10 cellular contexts compared by ENCODE assay signal in genomic region chr10:125155101-125155500, GRCh38. TPM values are rescaled to one million over a fixed set of nuclear protein-coding genes. Genes with fewer than 3 reads are reported as not detected.
DNase-seq lines count a peak whose midpoint lies in the region; ATAC-seq, FAIRE-seq and TF ChIP-seq lines count a peak whose summit lies in the region.
"Had no signal": no experiment of that assay in that cellular context is flagged by ENCODE, and none has a peak within 500 bp of the region (broad histone marks: within the 10 kb centered on the region; RNA-seq: fewer than 3 reads in every experiment).

No MANE protein-coding gene starts in this region.

- CTCF ChIA-PET in H1 (lab: Charles Lee; ENCODE audit: partially characterized antibody): interaction anchor here (0.5 to 2.3 kb wide), 6 partner anchors 23 to 367 kb away, joined by 3 to 9 read pairs (median 3); no protein-coding TSS in a partner anchor

- peak overlapping the region; percentile 19 for H4K91ac ChIP-seq in H1 (replicated peaks; ENCODE audit: insufficient read length, low read length)

- H3K9ac ChIP-seq in H1 (replicated peaks in 1 of 4; ENCODE audit: extremely low read depth in 1 of 4, low read depth in 3 of 4, low read length in 3 of 4): peak overlapping the region in 3 of 4 experiments; percentile 60 to 78 (median 65); a peak in 6 of 7 replicates

- H2BK20ac ChIP-seq in H1 (ENCODE audit: low read length): no peak overlapping the region

- ATAC-seq in GM21367 (IDR thresholded peaks at IDR 0.05; ENCODE audit: unreplicated experiment): no peak
- ATAC-seq: mucosa of descending colon had no signal

- no peak overlapping the region for H2BK120ac ChIP-seq in H1 (replicated peaks; ENCODE audit: low read depth, low read length)

- POLR2A ChIA-PET in H1 (lab: Charles Lee; ENCODE audit: partially characterized antibody): interaction anchor here (1.1 to 3.9 kb wide), 6 partner anchors 16 to 107 kb away, joined by 3 to 14 read pairs (median 3); no protein-coding TSS in a partner anchor

- H2BK5ac ChIP-seq in H1 (ENCODE audit: low read depth, low read length): peak overlapping the region; percentile 84

- DNase-seq in H1 (ENCODE audit: low read depth in 1 of 2, low spot score in 2 of 2) (no peak), thyroid gland (no peak), NCI-H2107 (lab: John Stamatoyannopoulos, UW) (no peak), germinal center (ENCODE audit: low spot score) (no peak), COLO668 (lab: John Stamatoyannopoulos, UW; ENCODE audit: unreplicated experiment) (no peak)

- peaks cover 60 to 95% of the 10 kb centered on the region in 2 experiments for H3K79me2 ChIP-seq in H1 (ENCODE audit: control insufficient read depth in 1 of 2, insufficient read depth in 2 of 2, low read length in 2 of 2)

- no peak overlapping the region for H3K56ac ChIP-seq in H1 (replicated peaks; ENCODE audit: insufficient read length, low read depth, low read length)

- no peaks in the 10 kb centered on the region for H3K9me3 ChIP-seq in H1 (ENCODE audit: insufficient read depth in 2 of 2, low read depth in 1 of 2, low read length in 1 of 2)
- no peaks in the 10 kb centered on the region for H3K9me3 ChIP-seq in mesodermal cell (ENCODE audit: control insufficient read depth, low read length)
- no peaks in the 10 kb centered on the region for H3K9me3 ChIP-seq in thyroid gland
- H3K9me3 ChIP-seq: mucosa of descending colon had no signal

- H3K4me3 ChIP-seq in H1 (ENCODE audit: extremely low read depth in 1 of 4, insufficient read depth in 2 of 4, low read depth in 3 of 4, low read length in 4 of 4) (peak overlapping the region; percentile 16 to 87 (median 36); a peak in 7 of 8 replicates), mesodermal cell (ENCODE audit: extremely low read depth, insufficient read depth, low read length, poor library complexity, severe bottlenecking) (no peak overlapping the region), thyroid gland (replicated peaks in 1 of 3) (no peak overlapping the region)
- H3K4me3 ChIP-seq: mucosa of descending colon had no signal

- no peak for FAIRE-seq in H1 (lab: Jason Lieb, UNC)
- FAIRE-seq: TTC549 had no signal

- H3K4me2 ChIP-seq in H1 (ENCODE audit: insufficient read depth in 1 of 2, low read depth in 2 of 2, low read length in 2 of 2): peak overlapping the region; percentile 79 to 84

- no peak overlapping the region; the same call in 1 of the 2 replicates for H2AK5ac ChIP-seq in H1 (ENCODE audit: low read depth, low read length)

- peaks cover 7% of the 10 kb centered on the region for H3K23me2 ChIP-seq in H1 (ENCODE audit: low read depth, low read length)

- intact Hi-C loops in thyroid gland (cut with DNase I): loop anchor here (10.0 kb wide), 1 partner anchor 70 kb away; no protein-coding TSS in a partner anchor

- peak overlapping the region; percentile 64; the same call in 1 of the 2 replicates for H3K18ac ChIP-seq in H1 (ENCODE audit: extremely low read depth, low read length)

- H2AFZ ChIP-seq in H1 (ENCODE audit: low read length): no peak overlapping the region

- peaks cover 21 to 39% (median 30%) of the 10 kb centered on the region in 4 experiments for H3K4me1 ChIP-seq in H1 (replicated peaks in 1 of 4; ENCODE audit: control insufficient read depth in 3 of 4, insufficient read depth in 4 of 4, low read length in 3 of 4)
- peaks cover 65% of the 10 kb centered on the region for H3K4me1 ChIP-seq in mesodermal cell (ENCODE audit: control insufficient read depth, insufficient read depth, low read length, poor library complexity, severe bottlenecking)
- peaks cover 72 to 79% of the 10 kb centered on the region in 2 donors for H3K4me1 ChIP-seq in thyroid gland

- WGBS in H1 (ENCODE audit: extremely low coverage in 1 of 2, insufficient coverage in 1 of 2, insufficient read length in 1 of 2, insufficient replicate concordance in 2 of 2, low coverage in 1 of 2, low lambda C conversion rate in 2 of 2, missing lambda C conversion rate in 1 of 2), 2 experiments: 10% methylated on average over 8 of the region's 8 CpGs; no CpG with 5 or more reads in 1 of the 2 experiments
- 16 to 24% methylated on average over 4 to 5 of the region's 8 CpGs for WGBS in mesodermal cell (ENCODE audit: insufficient coverage in 2 of 2), 2 experiments
- 16 to 23% methylated on average over 8 of the region's 8 CpGs for WGBS in thyroid gland, 2 donors

- TF ChIP-seq EP300 in Ishikawa (IDR thresholded peaks at IDR 0.05; ENCODE audit: borderline replicate concordance) (no peak), H1 (IDR thresholded peaks at IDR 0.05; ENCODE audit: borderline replicate concordance in 1 of 2, low read depth in 2 of 2, low read length in 2 of 2) (0 out of 3 replicates have a peak, but pooled peaks of 1 of the 2 experiments have one; percentile 8)

- peak overlapping the region; percentile 87 for H3K27ac ChIP-seq in H1 (ENCODE audit: low read depth, low read length)
- H3K27ac ChIP-seq in mesodermal cell (ENCODE audit: low read depth, low read length, severe bottlenecking): peak overlapping the region; percentile 73
- H3K27ac ChIP-seq in thyroid gland: peak overlapping the region; percentile 95 to 99 (median 98)

- peaks cover 4% of the 10 kb centered on the region for H3K79me1 ChIP-seq in H1 (ENCODE audit: low read depth, low read length)

- H4K8ac ChIP-seq in H1 (ENCODE audit: extremely low read depth, insufficient read depth, low read length): no peak overlapping the region

- no peaks in the 10 kb centered on the region for H3K27me3 ChIP-seq in H1 (replicated peaks in 1 of 4; ENCODE audit: control insufficient read depth in 3 of 4, extremely low read depth in 1 of 4, insufficient read depth in 3 of 4, low read length in 3 of 4)
- H3K27me3 ChIP-seq in thyroid gland: no peaks in the 10 kb centered on the region

- TF ChIP-seq POLR2A in H1 (IDR thresholded peaks at IDR 0.05; ENCODE audit: control extremely low read depth in 1 of 2, low read depth in 2 of 2, low read length in 2 of 2): peak in 1 of 2 experiments; percentile 78; a peak in 2 of 3 replicates
- no peak for TF ChIP-seq POLR2A in thyroid gland (IDR thresholded peaks at IDR 0.05)

- no peak overlapping the region for H3K14ac ChIP-seq in H1 (ENCODE audit: insufficient read length)

- H2BK12ac ChIP-seq in H1 (ENCODE audit: low read depth, low read length): peak overlapping the region; percentile 45; the same call in 1 of the 2 replicates

- no peak overlapping the region for H2BK15ac ChIP-seq in H1 (ENCODE audit: low read length)

- H4K5ac ChIP-seq in H1 (ENCODE audit: insufficient read length, low read depth, low read length): no peak overlapping the region

- H3K36me3 ChIP-seq in H1 (ENCODE audit: control insufficient read depth in 2 of 4, insufficient read depth in 4 of 4, low read length in 3 of 4) (peaks cover 0 to 19% (median 3%) of the 10 kb centered on the region in 4 experiments; a peak in 5 of 8 replicates), mesodermal cell (ENCODE audit: control insufficient read depth, insufficient read depth, low read length) (peaks cover 29% of the 10 kb centered on the region), thyroid gland (no peaks in the 10 kb centered on the region)

- no peak overlapping the region for H3K4ac ChIP-seq in H1 (replicated peaks; ENCODE audit: insufficient read length, low read depth, low read length)

- TF ChIP-seq RAD21 in Ishikawa (IDR thresholded peaks at IDR 0.05; ENCODE audit: low read depth) (no peak), H1 (IDR thresholded peaks at IDR 0.05 in 1 of 2, conservative IDR thresholded peaks at IDR 0.05 in 1 of 2; ENCODE audit: low read depth in 2 of 2, low read length in 2 of 2) (no peak)

- TF ChIP-seq CTCF in H1 (IDR thresholded peaks at IDR 0.05; ENCODE audit: control extremely low read depth in 1 of 3, insufficient read depth in 1 of 3, low read depth in 1 of 3, low read length in 3 of 3): no peak
- TF ChIP-seq CTCF in thyroid gland (IDR thresholded peaks at IDR 0.05): no peak

- no peak overlapping the region for H3K23ac ChIP-seq in H1 (ENCODE audit: insufficient read length)

- peaks cover 6 to 15% of the 10 kb centered on the region in 2 experiments for H4K20me1 ChIP-seq in H1 (replicated peaks in 1 of 2; ENCODE audit: control insufficient read depth in 1 of 2, insufficient read depth in 2 of 2, low read length in 2 of 2)

TF ChIP-seq in Ishikawa, 13 proteins besides CTCF, POLR2A, EP300 and RAD21:
- TF ChIP-seq TEAD4 (IDR thresholded peaks at IDR 0.05): peak; percentile 63
- no peak for TF ChIP-seq CEBPB (IDR thresholded peaks at IDR 0.05)
- peak; percentile 23; the same call in 1 of the 2 replicates for TF ChIP-seq NFIC (IDR thresholded peaks at IDR 0.05)

TF ChIP-seq in H1, 55 proteins besides CTCF, POLR2A, EP300 and RAD21 (continues in another document):
- TF ChIP-seq BRCA1 (IDR thresholded peaks at IDR 0.05; ENCODE audit: low read depth, low read length): no peak
- TF ChIP-seq CHD1 (IDR thresholded peaks at IDR 0.05; ENCODE audit: low read depth, low read length): no peak
- TF ChIP-seq CBX5 (IDR thresholded peaks at IDR 0.05; ENCODE audit: low read depth, low read length): no peak
- no peak for TF ChIP-seq ZNF274 (IDR thresholded peaks at IDR 0.05; ENCODE audit: borderline replicate concordance, extremely low read depth, low read length)
- TF ChIP-seq HDAC2 (IDR thresholded peaks at IDR 0.05; ENCODE audit: borderline replicate concordance in 1 of 2, low read depth in 2 of 2, low read length in 2 of 2): no peak
- TF ChIP-seq TAF7 (optimal IDR thresholded peaks at IDR 0.05; ENCODE audit: borderline replicate concordance, low read depth, low read length): peak; percentile 21
- TF ChIP-seq JUND (IDR thresholded peaks at IDR 0.05; ENCODE audit: low read length): no peak
- TF ChIP-seq GABPA (IDR thresholded peaks at IDR 0.05; ENCODE audit: borderline replicate concordance, insufficient read depth, low read length): no peak
- no peak for TF ChIP-seq RXRA (IDR thresholded peaks at IDR 0.05; ENCODE audit: insufficient read depth, low read depth, low read length)
- TF ChIP-seq FOSL1 (IDR thresholded peaks at IDR 0.05; ENCODE audit: insufficient read depth, low read depth, low read length): no peak
- TF ChIP-seq ASH2L (IDR thresholded peaks at IDR 0.05; ENCODE audit: low read length): no peak
- no peak for TF ChIP-seq RNF2 (IDR thresholded peaks at IDR 0.05; ENCODE audit: borderline replicate concordance, low read depth, low read length, missing control alignments, poor library complexity, severe bottlenecking)

RNA-seq across cellular contexts. Expression of gene CTBP2, which starts 5.3 kb away (rescaled TPM):
- total RNA-seq in H1 (2021; fragmentation: NEBNext Ultra II Directional; extraction: Animal tissue kit (Norgen Biotek cat#: 25700)): 218 and 221 TPM in 2 replicates
- polyA plus RNA-seq in H1 (2011; rRNA removed): 208 and 274 TPM in 2 replicates
- polyA plus RNA-seq in H1 (2011; cell fraction: cytosol; rRNA removed): 254 TPM
- polyA plus RNA-seq in H1 (2011; cell fraction: nucleus; rRNA removed): 524 TPM
- 156 to 222 TPM (median 206 TPM) in 4 replicates for polyA plus RNA-seq in H1 (2012, experiment 1 of 2)
- 48.0 TPM for polyA plus RNA-seq in H1 (2012, experiment 2 of 2)
- 109 TPM for polyA plus RNA-seq in H1 (2013, experiment 1 of 2)
- polyA plus RNA-seq in H1 (2013, experiment 2 of 2): 108 TPM
- 244 and 299 TPM in 2 replicates for polyA minus RNA-seq in H1 (2011; rRNA and poly(A)+ RNA removed)
- polyA minus RNA-seq in H1 (2011; cell fraction: cytosol; rRNA and poly(A)+ RNA removed): 209 TPM
- polyA minus RNA-seq in H1 (2011; cell fraction: nucleus; rRNA and poly(A)+ RNA removed): 223 TPM
- polyA plus RNA-seq in mesodermal cell (2013, experiment 1 of 2): 121 TPM
- polyA plus RNA-seq in mesodermal cell (2013, experiment 2 of 2): 108 TPM
- 100 to 1,000 TPM in 3 of 4 donors, 10 to 100 TPM in 1; 92.4 to 136 (median 125) TPM for total RNA-seq in thyroid gland

Comparison
In these comparisons a context has a peak if more than half of its experiments do, and no peak if none do; other contexts are left out.
1. H3K4me3 ChIP-seq: peak in H1 (4 of 4); none in mesodermal cell (single experiment) and thyroid gland (0 of 3).
2. Peak in every context shown above with its lines, with median percentiles within 50 percentile points of each other: H3K27ac ChIP-seq.